Comparison of ENCODE assay signal across 22 cellular contexts in genomic region chr19:6427131-6427530, GRCh38. TPM values are rescaled to one million over a fixed set of nuclear protein-coding genes. Genes with fewer than 3 reads are reported as not detected.
"Had no signal": no experiment of that assay in that cellular context is flagged by ENCODE, and none has a peak within 500 bp of the region (broad histone marks: within the 10 kb centered on the region; RNA-seq: fewer than 3 reads in every experiment).

No MANE protein-coding gene starts in this region.

- DNase-seq: IMR-90, Karpas-422, KG1, MG63, NCI-H1092, NCI-H1105 treated with DMSO at 0.1 percent for 48 hours, NCI-H1417 treated with DMSO at 0.1 percent for 48 hours, NCI-H146, NCI-H1694 treated with DMSO at 0.1 percent for 48 hours, NCI-H1930, NCI-H2081, NCI-H2107, NCI-H2227 treated with DMSO at 0.1 percent for 48 hours, NCI-H524, NCI-H526 treated with DMSO at 0.1 percent for 48 hours, NCI-H774, RPMI8226, SHP77, SK-N-SH had no signal

- H3K9ac ChIP-seq: SK-N-SH had no signal

- H3K27me3 ChIP-seq: MG63 had no signal

- H3K4me2 ChIP-seq: SK-N-SH had no signal

- H3K4me3 ChIP-seq: MG63 had no signal

- H3K9me3 ChIP-seq: SK-N-SH had no signal

- ATAC-seq: HepG2 had no signal

RNA-seq across cellular contexts. Expression of gene SLC25A41, which starts 6.4 kb away (rescaled TPM):
- total RNA-seq: IMR-90, NCI-H460 had no signal
- polyA plus RNA-seq: IMR-90 had no signal

RNA-seq across cellular contexts. Expression of gene CRB3, which starts 36.9 kb away (rescaled TPM):
- total RNA-seq: HT1080, IMR-90 had no signal
- polyA plus RNA-seq: IMR-90, SK-N-SH had no signal
